In the genomic region with DNA sequence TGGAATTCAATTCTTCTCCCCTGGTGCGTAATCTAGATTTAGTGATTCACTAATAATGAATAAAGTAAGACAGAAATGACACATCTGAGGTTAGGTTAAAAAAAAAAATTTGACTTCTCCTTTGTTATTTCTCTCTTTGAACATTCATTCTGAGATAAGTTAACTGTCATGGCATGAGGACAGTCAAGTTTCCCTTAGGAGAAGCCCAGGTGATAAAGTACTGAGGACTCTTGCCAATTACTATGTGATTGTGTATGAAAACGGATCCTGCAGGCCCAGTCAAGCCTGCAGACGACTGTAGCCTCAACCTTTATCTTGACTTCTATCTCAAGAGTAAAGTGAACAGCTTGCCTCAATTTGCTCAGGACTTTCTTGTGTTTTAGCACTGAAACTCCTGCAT, we compare ENCODE assay signal across 1 cellular context.
TF ChIP-seq lines count a peak whose summit lies in the region.

No MANE protein-coding gene starts in this region.

TF ChIP-seq in GM12878, 131 proteins besides CTCF, POLR2A, EP300 and RAD21:
- no peak for TF ChIP-seq GABPA (IDR thresholded peaks at IDR 0.05; ENCODE audit: low read depth)
- TF ChIP-seq JUNB (IDR thresholded peaks at IDR 0.05): 0 out of 2 replicates have a peak, but pooled peaks have one; percentile 11
- TF ChIP-seq YY1 (IDR thresholded peaks at IDR 0.05; ENCODE audit: low read depth, low read length): no peak
